ENCODE assay signal across 12 cellular contexts in the genomic region with DNA sequence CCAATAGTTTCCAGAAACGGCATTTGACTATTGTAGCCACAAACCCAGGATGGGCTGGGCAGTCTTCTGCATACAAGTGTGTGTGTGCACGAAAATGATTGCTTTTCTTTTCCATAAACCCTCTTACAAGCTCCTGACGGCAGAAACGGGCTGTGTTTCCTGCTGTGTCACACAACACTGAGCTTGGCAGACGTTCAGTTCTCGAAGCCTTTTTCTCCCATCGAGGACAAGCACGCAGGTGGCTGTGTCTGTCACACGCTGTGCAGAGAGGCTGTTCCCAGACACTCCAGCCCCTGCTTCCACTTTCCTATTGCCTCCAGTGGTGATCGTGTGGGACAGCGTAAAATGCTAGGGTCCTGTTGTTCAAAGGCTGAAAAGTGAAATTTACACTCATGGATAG. TPM values are rescaled to one million over a fixed set of nuclear protein-coding genes. Genes with fewer than 3 reads are reported as not detected.
DNase-seq lines count a peak whose midpoint lies in the region; ATAC-seq and TF ChIP-seq lines count a peak whose summit lies in the region.
"Had no signal": no experiment of that assay in that cellular context is flagged by ENCODE, and none has a peak within 500 bp of the region (broad histone marks: within the 10 kb centered on the region; RNA-seq: fewer than 3 reads in every experiment).

No MANE protein-coding gene starts in this region.

- H3K4me1 ChIP-seq in Panc1 (ENCODE audit: control insufficient read depth, insufficient read depth, low read length) (no peaks in the 10 kb centered on the region), gastrocnemius medialis (no peaks in the 10 kb centered on the region)
- H3K4me1 ChIP-seq: parathyroid adenoma had no signal

- intact Hi-C loops in Panc1 (cut with micrococcal nuclease; ENCODE audit: unreplicated experiment), result no loop called here
- intact Hi-C loops in gastrocnemius medialis (cut with DNase I; ENCODE audit: low total_unique reads), result no loop called here

- no peaks in the 10 kb centered on the region for H3K36me3 ChIP-seq in Panc1 (ENCODE audit: control insufficient read depth, insufficient read depth, low read length)
- no peaks in the 10 kb centered on the region for H3K36me3 ChIP-seq in gastrocnemius medialis

- H3K27me3 ChIP-seq in Panc1 (ENCODE audit: control insufficient read depth, insufficient read depth, low read length), result no peaks in the 10 kb centered on the region
- H3K27me3 ChIP-seq in gastrocnemius medialis, result no peaks in the 10 kb centered on the region

- DNase-seq in DMS79 (lab: John Stamatoyannopoulos, UW) (peak; percentile 88), NCI-H1105 (lab: John Stamatoyannopoulos, UW) (peak; percentile 35), Panc1 (ENCODE audit: low read depth, low spot score) (no peak), hippocampal formation (lab: John Stamatoyannopoulos, UW) (peak; percentile 9 to 18), gastrocnemius medialis (no peak)
- no peak for DNase-seq in activated CD8-positive, alpha-beta memory T cell treated with anti-CD3 and anti-CD28 coated beads for 24 hours
- DNase-seq: activated T-cell treated with anti-CD3 and anti-CD28 coated beads, Interleukin-2, amount 50 U/mL, for 1 hour; EL; T-helper 1 cell had no signal

- TF ChIP-seq POLR2A in gastrocnemius medialis (IDR thresholded peaks at IDR 0.05), result no peak

- H3K27ac ChIP-seq in Panc1 (ENCODE audit: low read length), result no peak overlapping the region
- no peak overlapping the region for H3K27ac ChIP-seq in gastrocnemius medialis
- H3K27ac ChIP-seq: parathyroid adenoma had no signal

- in situ Hi-C loops in Panc1 (cut with HindIII; ENCODE audit: low pct_unique_long_range_greater_than_20kb, low sequenced_read_pairs), result no loop called here
- in situ Hi-C loops in gastrocnemius medialis (cut with MboI; ENCODE audit: low sequenced_read_pairs in 4 of 4), result no loop called here

- CTCF ChIA-PET in Panc1 (lab: Charles Lee), result no interaction called here

- POLR2A ChIA-PET in Panc1 (lab: Charles Lee), result no interaction called here

- ATAC-seq in Panc1 (peak; percentile 46; the same call in 1 of the 2 replicates), GM19328 (IDR thresholded peaks at IDR 0.05; ENCODE audit: unreplicated experiment) (no peak), GM21717 (IDR thresholded peaks at IDR 0.05; ENCODE audit: unreplicated experiment) (no peak), gastrocnemius medialis (no peak)

- no peak for TF ChIP-seq CTCF in Panc1 (IDR thresholded peaks at IDR 0.05)
- TF ChIP-seq CTCF in gastrocnemius medialis (IDR thresholded peaks at IDR 0.05 in 4 of 5, conservative IDR thresholded peaks at IDR 0.05 in 1 of 5), result no peak

- H3K9me3 ChIP-seq in Panc1 (ENCODE audit: control insufficient read depth, insufficient read depth, low read depth, low read length) (no peaks in the 10 kb centered on the region), gastrocnemius medialis (no peaks in the 10 kb centered on the region)

- BruUV-seq in Panc1 (replicated peaks; lab: Mats Ljungman, UMichigan), result no TSS peak

- H3K4me3 ChIP-seq in Panc1 (ENCODE audit: low read depth in 2 of 2, low read length in 2 of 2), result peak overlapping the region in 1 of 2 experiments; percentile 31; a peak in 2 of 4 replicates
- H3K4me3 ChIP-seq in gastrocnemius medialis, result no peak overlapping the region

RNA-seq across cellular contexts. Expression of a gene that starts 32.1 kb away (rescaled TPM):
- 14.8 TPM for total RNA-seq in Panc1 (2021; ENCODE audit: unreplicated experiment)
- 5.2 TPM for polyA plus RNA-seq in Panc1 (2012; ENCODE audit: insufficient read length)
- total RNA-seq in gastrocnemius medialis, result 1 to 10 TPM; 3.4 to 6.0 (median 4.2) TPM

Comparison
In these comparisons a context has a peak if more than half of its experiments do, and no peak if none do; other contexts are left out.
1. DNase-seq: peak in DMS79 (single experiment), NCI-H1105 (single experiment) and hippocampal formation (2 of 2); none in Panc1 (single experiment), activated CD8-positive, alpha-beta memory T cell treated with anti-CD3 and anti-CD28 coated beads for 24 hours (single experiment) and gastrocnemius medialis (0 of 2).